1 cellular context compared by ENCODE assay signal in the genomic region with DNA sequence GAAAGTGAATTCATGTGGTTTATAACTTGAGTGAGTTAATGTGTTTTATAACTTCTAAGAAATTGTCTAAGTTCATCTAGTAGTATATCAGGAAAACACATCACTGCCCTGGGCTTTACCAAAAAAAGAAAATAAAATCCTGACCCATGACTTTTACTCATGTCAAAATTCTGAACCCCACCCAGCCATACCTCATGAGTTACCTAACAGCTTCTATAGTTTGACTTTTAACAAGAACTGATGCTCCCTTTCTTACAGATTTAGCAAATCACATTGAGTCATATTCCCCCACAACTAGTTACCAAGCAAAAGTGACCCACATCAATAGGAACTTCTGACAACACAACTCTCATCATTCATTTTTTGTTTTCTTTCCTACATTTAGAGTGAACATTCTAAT.
TF ChIP-seq lines count a peak whose summit lies in the region.

No MANE protein-coding gene starts in this region.

TF ChIP-seq in IMR-90, 13 proteins besides CTCF, POLR2A, EP300 and RAD21 (continued from another document):
- TF ChIP-seq, protein P1, sequence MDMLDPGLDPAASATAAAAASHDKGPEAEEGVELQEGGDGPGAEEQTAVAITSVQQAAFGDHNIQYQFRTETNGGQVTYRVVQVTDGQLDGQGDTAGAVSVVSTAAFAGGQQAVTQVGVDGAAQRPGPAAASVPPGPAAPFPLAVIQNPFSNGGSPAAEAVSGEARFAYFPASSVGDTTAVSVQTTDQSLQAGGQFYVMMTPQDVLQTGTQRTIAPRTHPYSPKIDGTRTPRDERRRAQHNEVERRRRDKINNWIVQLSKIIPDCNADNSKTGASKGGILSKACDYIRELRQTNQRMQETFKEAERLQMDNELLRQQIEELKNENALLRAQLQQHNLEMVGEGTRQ (IDR thresholded peaks at IDR 0.05; ENCODE audit: low read depth, low read length) = no peak
- TF ChIP-seq CHD1 (IDR thresholded peaks at IDR 0.05; ENCODE audit: low read depth, low read length) (no peak), RFX5 (IDR thresholded peaks at IDR 0.05; ENCODE audit: low read depth, low read length) (no peak)
- TF ChIP-seq, protein P2, sequence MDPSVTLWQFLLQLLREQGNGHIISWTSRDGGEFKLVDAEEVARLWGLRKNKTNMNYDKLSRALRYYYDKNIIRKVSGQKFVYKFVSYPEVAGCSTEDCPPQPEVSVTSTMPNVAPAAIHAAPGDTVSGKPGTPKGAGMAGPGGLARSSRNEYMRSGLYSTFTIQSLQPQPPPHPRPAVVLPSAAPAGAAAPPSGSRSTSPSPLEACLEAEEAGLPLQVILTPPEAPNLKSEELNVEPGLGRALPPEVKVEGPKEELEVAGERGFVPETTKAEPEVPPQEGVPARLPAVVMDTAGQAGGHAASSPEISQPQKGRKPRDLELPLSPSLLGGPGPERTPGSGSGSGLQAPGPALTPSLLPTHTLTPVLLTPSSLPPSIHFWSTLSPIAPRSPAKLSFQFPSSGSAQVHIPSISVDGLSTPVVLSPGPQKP (IDR thresholded peaks at IDR 0.05; ENCODE audit: borderline replicate concordance, low read depth, low read length) = no peak
